11 cellular contexts compared by ENCODE assay signal in genomic region chr11:62104816-62105610, GRCh38. TPM values are rescaled to one million over a fixed set of nuclear protein-coding genes. Genes with fewer than 3 reads are reported as not detected.
DNase-seq lines count a peak whose midpoint lies in the region; ATAC-seq, FAIRE-seq and TF ChIP-seq lines count a peak whose summit lies in the region.
"Had no signal": no experiment of that assay in that cellular context is flagged by ENCODE, and none has a peak within 500 bp of the region (broad histone marks: within the 10 kb centered on the region; RNA-seq: fewer than 3 reads in every experiment).

No MANE protein-coding gene starts in this region.

- CTCF ChIA-PET in OCI-LY7 (lab: Charles Lee; ENCODE audit: unreplicated experiment), result no interaction called here

- no peak for FAIRE-seq in D721Med (lab: Jason Lieb, UNC)
- FAIRE-seq: H1 had no signal

- no TSS peak for BruUV-seq in OCI-LY7 (replicated peaks; lab: Mats Ljungman, UMichigan)

- DNase-seq in activated CD4-positive, CD25-positive, alpha-beta regulatory T cell (lab: John Stamatoyannopoulos, UW), result no peak
- no peak for DNase-seq in left lobe of liver (ENCODE audit: low spot score)
- no peak for DNase-seq in D721Med (ENCODE audit: insufficient read length, low spot score)
- DNase-seq in OCI-LY7 (ENCODE audit: low spot score), result no peak
- DNase-seq: NCI-H2227 treated with DMSO at 0.1 percent for 48 hours had no signal

- no peaks in the 10 kb centered on the region for H3K9me2 ChIP-seq in OCI-LY7 (ENCODE audit: insufficient read depth, low read length)

- peak; percentile 68 to 80 for ATAC-seq in activated CD4-positive, CD25-positive, alpha-beta regulatory T cell treated with anti-CD3 and anti-CD28 coated beads, Interleukin-2, amount 50 U/mL, for 24 hours
- ATAC-seq in left lobe of liver, result peak; percentile 44
- ATAC-seq in GM19035 (IDR thresholded peaks at IDR 0.05; ENCODE audit: unreplicated experiment), result no peak

- H3K27ac ChIP-seq in temporal lobe (ENCODE audit: low read depth, low read length), result peak overlapping the region; percentile 57
- no peak overlapping the region for H3K27ac ChIP-seq in OCI-LY7 (ENCODE audit: low read depth, low read length, poor library complexity, severe bottlenecking)
- H3K27ac ChIP-seq: 22Rv1 had no signal

- no peaks in the 10 kb centered on the region for H4K20me1 ChIP-seq in OCI-LY7 (ENCODE audit: insufficient read depth, low read length)

- TF ChIP-seq CTCF in brain (conservative IDR thresholded peaks at IDR 0.05) (no peak), D721Med (IDR thresholded peaks at IDR 0.05; ENCODE audit: insufficient read depth, missing control alignments) (no peak), OCI-LY7 (conservative IDR thresholded peaks at IDR 0.05; ENCODE audit: low read length) (no peak)

- no peaks in the 10 kb centered on the region for H3K4me1 ChIP-seq in OCI-LY7 (ENCODE audit: insufficient read depth, low read length, poor library complexity, severe bottlenecking)

- intact Hi-C loops in OCI-LY7 (cut with micrococcal nuclease; ENCODE audit: unreplicated experiment), result loop anchor here (5.0 kb wide), 2 partner anchors 208 to 358 kb away; no protein-coding TSS in a partner anchor

- no peaks in the 10 kb centered on the region for H3K9me3 ChIP-seq in OCI-LY7 (ENCODE audit: low read length)

- H3K4me2 ChIP-seq in OCI-LY7 (ENCODE audit: low read length), result no peak overlapping the region

- H2AFZ ChIP-seq in OCI-LY7 (ENCODE audit: low read length), result no peak overlapping the region

- H3K9me3 Mint-ChIP-seq in brain, result peaks cover 0 to 2% (median 0%) of the 10 kb centered on the region in 5 experiments

- H3K27ac Mint-ChIP-seq in brain, result peak overlapping the region in 4 of 5 experiments; percentile 16 to 80 (median 30)

- H3K36me3 ChIP-seq in OCI-LY7 (ENCODE audit: insufficient read depth, low read length), result no peaks in the 10 kb centered on the region

- no peaks in the 10 kb centered on the region for H3K79me2 ChIP-seq in OCI-LY7 (ENCODE audit: insufficient read depth, low read depth, low read length)

- H3K27me3 Mint-ChIP-seq in brain, result peaks cover 6% of the 10 kb centered on the region

- POLR2A ChIA-PET in OCI-LY7 (lab: Charles Lee), result interaction anchor here (1.1 kb wide), 1 partner anchor 23 kb away, joined by 3 read pairs; no protein-coding TSS in a partner anchor

- H3K36me3 Mint-ChIP-seq in brain, result no peaks in the 10 kb centered on the region

- peaks cover 24% of the 10 kb centered on the region for H3K4me1 Mint-ChIP-seq in brain

- no peak overlapping the region for H3K4me3 ChIP-seq in OCI-LY7 (ENCODE audit: low read depth, low read length, poor library complexity, severe bottlenecking)

- H3K4me3 Mint-ChIP-seq in brain, result peak overlapping the region in 2 of 5 experiments; percentile 64 to 68

RNA-seq across cellular contexts. Expression of gene INCENP, which starts 18.8 kb away (rescaled TPM):
- polyA plus RNA-seq in brain (ENCODE audit: insufficient read depth, low read depth, low replicate concordance), result 59.0 TPM
- 7.3 TPM for total RNA-seq in left lobe of liver
- total RNA-seq in temporal lobe, result 20.4 TPM
- total RNA-seq in OCI-LY7 (2014; rRNA removed; shearing (Covaris generic)), result 89.1 and 103 TPM in 2 replicates
- 183 and 212 TPM in 2 replicates for total RNA-seq in OCI-LY7 (2022)
